Comparison of ENCODE assay signal across 2 cellular contexts in the genomic region with DNA sequence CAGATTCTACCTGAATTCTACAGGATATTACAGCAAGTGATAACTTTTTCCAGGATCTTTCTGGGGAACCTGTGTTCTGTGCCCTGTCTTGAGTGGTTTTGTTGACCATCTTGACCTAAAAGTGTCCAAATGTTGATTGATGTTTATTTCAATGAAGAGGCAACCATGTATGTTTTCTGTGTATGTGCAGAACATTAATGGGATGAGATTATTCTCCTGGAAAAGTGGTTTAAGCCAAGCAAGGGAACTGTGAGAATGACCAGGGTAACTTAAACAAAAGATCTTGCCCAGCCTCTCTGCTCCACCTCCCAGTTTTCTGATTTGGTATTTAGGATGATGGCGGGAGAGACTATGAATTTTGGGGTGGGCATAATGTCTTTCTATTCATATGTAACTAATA.
TF ChIP-seq lines count a peak whose summit lies in the region.

No MANE protein-coding gene starts in this region.

TF ChIP-seq in SK-N-SH, 30 proteins besides CTCF, POLR2A, EP300 and RAD21 (continued from another document):
- no peak for TF ChIP-seq RFX5 (IDR thresholded peaks at IDR 0.05; ENCODE audit: low read length)
- no peak for TF ChIP-seq TAF1 (IDR thresholded peaks at IDR 0.05; ENCODE audit: borderline replicate concordance, low read depth, low read length)
- no peak for TF ChIP-seq RXRA (IDR thresholded peaks at IDR 0.05; ENCODE audit: borderline replicate concordance, low read depth)
- no peak for TF ChIP-seq TCF12 (IDR thresholded peaks at IDR 0.05)
- TF ChIP-seq MXI1 (IDR thresholded peaks at IDR 0.05; ENCODE audit: low read depth, low read length), result no peak
- TF ChIP-seq, protein P1, sequence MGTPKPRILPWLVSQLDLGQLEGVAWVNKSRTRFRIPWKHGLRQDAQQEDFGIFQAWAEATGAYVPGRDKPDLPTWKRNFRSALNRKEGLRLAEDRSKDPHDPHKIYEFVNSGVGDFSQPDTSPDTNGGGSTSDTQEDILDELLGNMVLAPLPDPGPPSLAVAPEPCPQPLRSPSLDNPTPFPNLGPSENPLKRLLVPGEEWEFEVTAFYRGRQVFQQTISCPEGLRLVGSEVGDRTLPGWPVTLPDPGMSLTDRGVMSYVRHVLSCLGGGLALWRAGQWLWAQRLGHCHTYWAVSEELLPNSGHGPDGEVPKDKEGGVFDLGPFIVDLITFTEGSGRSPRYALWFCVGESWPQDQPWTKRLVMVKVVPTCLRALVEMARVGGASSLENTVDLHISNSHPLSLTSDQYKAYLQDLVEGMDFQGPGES (IDR thresholded peaks at IDR 0.05; ENCODE audit: low read depth, low read length), result no peak
- TF ChIP-seq FOXM1 (IDR thresholded peaks at IDR 0.05; ENCODE audit: low read depth), result no peak
- TF ChIP-seq, protein P2, sequence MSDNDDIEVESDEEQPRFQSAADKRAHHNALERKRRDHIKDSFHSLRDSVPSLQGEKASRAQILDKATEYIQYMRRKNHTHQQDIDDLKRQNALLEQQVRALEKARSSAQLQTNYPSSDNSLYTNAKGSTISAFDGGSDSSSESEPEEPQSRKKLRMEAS (IDR thresholded peaks at IDR 0.05; ENCODE audit: low read depth), result no peak
- no peak for TF ChIP-seq NRF1 (IDR thresholded peaks at IDR 0.05; ENCODE audit: low read depth, low read length)
- TF ChIP-seq FOSL2 (IDR thresholded peaks at IDR 0.05; ENCODE audit: borderline replicate concordance, low read depth), result no peak
- TF ChIP-seq EZH2phosphoT487 (IDR thresholded peaks at IDR 0.05; ENCODE audit: borderline replicate concordance, low read depth), result no peak

TF ChIP-seq in SK-N-SH treated with all-trans-retinoic acid at 6 μM for 48 hours, 23 proteins besides CTCF, POLR2A, EP300 and RAD21 (continued from another document):
- TF ChIP-seq, protein P3, sequence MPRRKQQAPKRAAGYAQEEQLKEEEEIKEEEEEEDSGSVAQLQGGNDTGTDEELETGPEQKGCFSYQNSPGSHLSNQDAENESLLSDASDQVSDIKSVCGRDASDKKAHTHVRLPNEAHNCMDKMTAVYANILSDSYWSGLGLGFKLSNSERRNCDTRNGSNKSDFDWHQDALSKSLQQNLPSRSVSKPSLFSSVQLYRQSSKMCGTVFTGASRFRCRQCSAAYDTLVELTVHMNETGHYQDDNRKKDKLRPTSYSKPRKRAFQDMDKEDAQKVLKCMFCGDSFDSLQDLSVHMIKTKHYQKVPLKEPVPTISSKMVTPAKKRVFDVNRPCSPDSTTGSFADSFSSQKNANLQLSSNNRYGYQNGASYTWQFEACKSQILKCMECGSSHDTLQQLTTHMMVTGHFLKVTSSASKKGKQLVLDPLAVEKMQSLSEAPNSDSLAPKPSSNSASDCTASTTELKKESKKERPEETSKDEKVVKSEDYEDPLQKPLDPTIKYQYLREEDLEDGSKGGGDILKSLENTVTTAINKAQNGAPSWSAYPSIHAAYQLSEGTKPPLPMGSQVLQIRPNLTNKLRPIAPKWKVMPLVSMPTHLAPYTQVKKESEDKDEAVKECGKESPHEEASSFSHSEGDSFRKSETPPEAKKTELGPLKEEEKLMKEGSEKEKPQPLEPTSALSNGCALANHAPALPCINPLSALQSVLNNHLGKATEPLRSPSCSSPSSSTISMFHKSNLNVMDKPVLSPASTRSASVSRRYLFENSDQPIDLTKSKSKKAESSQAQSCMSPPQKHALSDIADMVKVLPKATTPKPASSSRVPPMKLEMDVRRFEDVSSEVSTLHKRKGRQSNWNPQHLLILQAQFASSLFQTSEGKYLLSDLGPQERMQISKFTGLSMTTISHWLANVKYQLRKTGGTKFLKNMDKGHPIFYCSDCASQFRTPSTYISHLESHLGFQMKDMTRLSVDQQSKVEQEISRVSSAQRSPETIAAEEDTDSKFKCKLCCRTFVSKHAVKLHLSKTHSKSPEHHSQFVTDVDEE (CRISPR knock-in tag; IDR thresholded peaks at IDR 0.05), result no peak
- TF ChIP-seq RARB (CRISPR knock-in tag; IDR thresholded peaks at IDR 0.05), result no peak
